In genomic region chr10:59580257-59580863, GRCh38 we compare ENCODE assay signal across 8 cellular contexts.
DNase-seq lines count a peak whose midpoint lies in the region; ATAC-seq, FAIRE-seq and TF ChIP-seq lines count a peak whose summit lies in the region.

No MANE protein-coding gene starts in this region.

- no peaks in the 10 kb centered on the region for H3K79me2 ChIP-seq in endothelial cell of umbilical vein (ENCODE audit: control insufficient read depth, insufficient read depth, low read length)

- no peaks in the 10 kb centered on the region for H3K36me3 ChIP-seq in endothelial cell of umbilical vein (ENCODE audit: control insufficient read depth in 2 of 2, extremely low read depth in 1 of 2, insufficient read depth in 2 of 2, low read length in 2 of 2)

- ATAC-seq in GM18858 (IDR thresholded peaks at IDR 0.05; ENCODE audit: unreplicated experiment) (no peak), HG02763 (IDR thresholded peaks at IDR 0.05; ENCODE audit: unreplicated experiment) (no peak)

- CTCF ChIA-PET in GM10248 (lab: Yijun Ruan, JAX) (interaction anchor here (1.0 to 3.3 kb wide), 6 partner anchors 8 to 1050 kb away, joined by 3 to 12 read pairs (median 3); no protein-coding TSS in a partner anchor), endothelial cell of umbilical vein (lab: Charles Lee) (interaction anchor here (1.2 kb wide), 1 partner anchor 9 kb away, joined by 3 read pairs; no protein-coding TSS in a partner anchor)

- in situ Hi-C loops in GM13976 (cut with MboI; ENCODE audit: low sequenced_read_pairs, unreplicated experiment), result no loop called here

- dilution Hi-C loops in endothelial cell of umbilical vein (cut with MboI; ENCODE audit: extremely low pct_ligation_motif_present, low sequenced_read_pairs), result no loop called here

- no peak for DNase-seq in GM10248 (ENCODE audit: extremely low spot score)
- DNase-seq in NCI-H460 (ENCODE audit: extremely low read depth, low read depth), result peak; percentile 12
- DNase-seq in endothelial cell of umbilical vein (ENCODE audit: low read depth, low spot score), result peak; percentile 45
- DNase-seq in non-pigmented ciliary epithelial cell (ENCODE audit: low read depth), result peak; percentile 19
- no peak for DNase-seq in GM13976 (ENCODE audit: low spot score)
- no peak for DNase-seq in CD1c-positive myeloid dendritic cell (ENCODE audit: extremely low spot score)

- no peaks in the 10 kb centered on the region for H3K9me1 ChIP-seq in endothelial cell of umbilical vein (replicated peaks; ENCODE audit: control insufficient read depth, extremely low read depth, insufficient read depth, low read length)

- peak; percentile 56 for FAIRE-seq in endothelial cell of umbilical vein (lab: Jason Lieb, UNC)

- POLR2A ChIA-PET in GM10248 (lab: Yijun Ruan, JAX) (no interaction called here), endothelial cell of umbilical vein (lab: Charles Lee) (no interaction called here)

- BruUV-seq in endothelial cell of umbilical vein (replicated peaks; lab: Mats Ljungman, UMichigan), result no TSS peak

- intact Hi-C loops in endothelial cell of umbilical vein (cut with micrococcal nuclease), result loop anchor here (1.0 to 5.0 kb wide), 3 partner anchors 340 to 798 kb away; no protein-coding TSS in a partner anchor

- H3K9me3 ChIP-seq in endothelial cell of umbilical vein (replicated peaks; ENCODE audit: control insufficient read depth, insufficient read depth, low read length), result no peaks in the 10 kb centered on the region

- no peak overlapping the region for H2AFZ ChIP-seq in endothelial cell of umbilical vein (ENCODE audit: low read depth, low read length)

- no peak overlapping the region for H3K9ac ChIP-seq in endothelial cell of umbilical vein (replicated peaks; ENCODE audit: extremely low read depth, insufficient read depth, low read length)

- peak; percentile 24 for TF ChIP-seq CTCF in GM10248 (IDR thresholded peaks at IDR 0.05; ENCODE audit: control extremely low read depth, extremely low read depth, low read depth, missing control alignments)
- peak; percentile 7 to 18 for TF ChIP-seq CTCF in endothelial cell of umbilical vein (IDR thresholded peaks at IDR 0.05; ENCODE audit: extremely low read depth in 1 of 2, insufficient read depth in 1 of 2, low read depth in 1 of 2, low read length in 2 of 2)
- no peak for TF ChIP-seq CTCF in GM13976 (IDR thresholded peaks at IDR 0.05; ENCODE audit: borderline replicate concordance, control extremely low read depth, extremely low read depth, insufficient read depth, missing control alignments)

- H3K4me2 ChIP-seq in endothelial cell of umbilical vein (ENCODE audit: insufficient read depth, low read length), result no peak overlapping the region

- no peak overlapping the region for H3K27ac ChIP-seq in endothelial cell of umbilical vein (ENCODE audit: insufficient read depth, low read depth, low read length)

- TF ChIP-seq POLR2A in endothelial cell of umbilical vein (IDR thresholded peaks at IDR 0.05; ENCODE audit: low read depth, low read length), result no peak

- H3K4me1 ChIP-seq in endothelial cell of umbilical vein (ENCODE audit: control insufficient read depth, extremely low read depth, insufficient read depth, low read length), result no peaks in the 10 kb centered on the region

- no peak overlapping the region for H3K4me3 ChIP-seq in endothelial cell of umbilical vein (replicated peaks in 1 of 3; ENCODE audit: insufficient read depth in 1 of 3, low read depth in 1 of 3, low read length in 3 of 3)

- H4K20me1 ChIP-seq in endothelial cell of umbilical vein (replicated peaks; ENCODE audit: control insufficient read depth, extremely low read depth, insufficient read depth, low read length), result no peaks in the 10 kb centered on the region

- H3K27me3 ChIP-seq in endothelial cell of umbilical vein (ENCODE audit: control insufficient read depth in 2 of 2, insufficient read depth in 2 of 2, low read length in 2 of 2), result no peaks in the 10 kb centered on the region

TF ChIP-seq in endothelial cell of umbilical vein, 7 proteins besides CTCF, POLR2A, EP300 and RAD21:
- TF ChIP-seq JUN (IDR thresholded peaks at IDR 0.05; ENCODE audit: borderline replicate concordance, insufficient read depth, insufficient read length, low read depth) (no peak), GATA2 (IDR thresholded peaks at IDR 0.05; ENCODE audit: insufficient read depth, insufficient read length, low read depth, low read length) (no peak), FOS (IDR thresholded peaks at IDR 0.05; ENCODE audit: borderline replicate concordance, insufficient read depth, low read length) (no peak), MYC (IDR thresholded peaks at IDR 0.05; ENCODE audit: low read depth, low read length) (no peak), POLR2AphosphoS5 (IDR thresholded peaks at IDR 0.05; ENCODE audit: insufficient read depth, low read depth, low read length) (no peak), EZH2 (IDR thresholded peaks at IDR 0.05; ENCODE audit: borderline replicate concordance, low read depth, low read length, severe bottlenecking) (no peak), MAX (IDR thresholded peaks at IDR 0.05; ENCODE audit: insufficient read depth, insufficient read length) (no peak)

Comparison
In these comparisons a context has a peak if more than half of its experiments do, and no peak if none do; other contexts are left out.
1. DNase-seq: peak in NCI-H460 (single experiment), endothelial cell of umbilical vein (single experiment) and non-pigmented ciliary epithelial cell (single experiment); none in GM10248 (single experiment), GM13976 (single experiment) and CD1c-positive myeloid dendritic cell (single experiment).